ENCODE assay signal across 26 cellular contexts in the genomic region with DNA sequence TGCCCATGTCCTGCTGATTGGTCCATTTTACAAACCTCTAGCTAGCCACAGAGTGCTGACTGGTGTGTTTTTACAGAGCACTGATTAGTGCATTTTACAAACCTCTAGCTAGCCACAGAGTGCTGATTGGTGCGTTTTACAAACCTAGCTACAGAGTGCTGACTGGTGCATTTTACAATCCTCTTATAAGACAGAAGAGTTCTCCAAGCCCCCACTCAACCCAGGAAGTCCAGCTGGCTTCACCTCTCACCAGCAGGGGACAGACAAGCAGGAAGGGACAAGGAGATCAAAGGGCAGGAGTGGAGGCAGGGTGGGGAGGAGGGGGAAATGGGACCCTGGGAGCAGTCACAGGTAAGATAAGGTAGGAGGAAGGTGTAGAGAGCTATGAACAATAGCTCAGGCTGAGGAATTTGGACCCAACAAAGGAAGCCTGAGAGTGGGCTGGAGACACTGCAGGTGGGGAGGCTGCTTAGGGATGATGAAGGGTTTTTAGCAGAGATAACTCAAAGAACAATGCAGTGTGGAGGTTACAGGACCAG. TPM values are rescaled to one million over a fixed set of nuclear protein-coding genes. Genes with fewer than 3 reads are reported as not detected.
DNase-seq lines count a peak whose midpoint lies in the region; ATAC-seq and TF ChIP-seq lines count a peak whose summit lies in the region.
"Had no signal": no experiment of that assay in that cellular context is flagged by ENCODE, and none has a peak within 500 bp of the region (broad histone marks: within the 10 kb centered on the region; RNA-seq: fewer than 3 reads in every experiment).

No MANE protein-coding gene starts in this region.

- H3K36me3 ChIP-seq in H7 (replicated peaks; ENCODE audit: control insufficient read depth, insufficient read depth, low read length) (no peaks in the 10 kb centered on the region), Loucy (ENCODE audit: insufficient read depth, low read length) (no peaks in the 10 kb centered on the region), endodermal cell (ENCODE audit: control insufficient read depth, insufficient read depth, low read length) (no peaks in the 10 kb centered on the region)
- H3K36me3 ChIP-seq: ascending aorta, cardiac muscle cell, upper lobe of left lung had no signal

- no peaks in the 10 kb centered on the region for H3F3A ChIP-seq in Loucy (ENCODE audit: low read depth)

- no peaks in the 10 kb centered on the region for H3K4me1 ChIP-seq in Loucy (ENCODE audit: insufficient read depth, low read length, poor library complexity, severe bottlenecking)
- peaks cover 11% of the 10 kb centered on the region for H3K4me1 ChIP-seq in endodermal cell (ENCODE audit: control insufficient read depth, insufficient read depth, low read length)
- H3K4me1 ChIP-seq: ascending aorta, upper lobe of left lung had no signal

- H3K27me3 ChIP-seq in H7 (ENCODE audit: control insufficient read depth, insufficient read depth, low read length) = no peaks in the 10 kb centered on the region
- no peaks in the 10 kb centered on the region for H3K27me3 ChIP-seq in Loucy (ENCODE audit: insufficient read depth, low read length, poor library complexity, severe bottlenecking)
- no peaks in the 10 kb centered on the region for H3K27me3 ChIP-seq in endodermal cell (ENCODE audit: control insufficient read depth, insufficient read depth, low read length, poor library complexity, severe bottlenecking)
- H3K27me3 ChIP-seq: ascending aorta, cardiac muscle cell, upper lobe of left lung had no signal

- H3K27ac Mint-ChIP-seq in endodermal cell = peak overlapping the region; percentile 99
- H3K27ac Mint-ChIP-seq in activated T-helper 17 cell treated with anti-CD3 and anti-CD28 coated beads, Interleukin-2, amount 50 U/mL, for 72 hours = no peak overlapping the region
- no peak overlapping the region for H3K27ac Mint-ChIP-seq in activated CD8-positive, alpha-beta T cell treated with anti-CD3 and anti-CD28 coated beads, Interleukin-2, amount 10 ng/mL, durations not matched to agents 7 days and 5 days
- H3K27ac Mint-ChIP-seq: activated CD4-positive, alpha-beta T cell treated with anti-CD3 and anti-CD28 coated beads for 36 hours; activated naive CD8-positive, alpha-beta T cell treated with anti-CD3 and anti-CD28 coated beads, Interleukin-2, amount 10 ng/mL, durations not matched to agents 7 days and 5 days; mesothelial cell of epicardium; stimulated activated memory B cell treated with anti-CD40 and anti-IgM and Interleukin-4, amounts not matched to agents 10 μg/mL and 1 μg/mL and 100 μg/mL, for 72 hours had no signal

- H3K9me3 ChIP-seq in Loucy (ENCODE audit: insufficient read depth, low read depth, low read length) (no peaks in the 10 kb centered on the region), endodermal cell (ENCODE audit: control insufficient read depth, low read length) (peaks cover 10% of the 10 kb centered on the region)
- H3K9me3 ChIP-seq: ascending aorta, upper lobe of left lung had no signal

- ATAC-seq in activated T-helper 17 cell treated with anti-CD3 and anti-CD28 coated beads, Interleukin-2, amount 50 U/mL, for 72 hours (replicated peaks) = no peak
- ATAC-seq in activated CD8-positive, alpha-beta T cell treated with anti-CD3 and anti-CD28 coated beads, Interleukin-2, amount 10 ng/mL, durations not matched to agents 7 days and 5 days = no peak
- ATAC-seq: activated CD4-positive, alpha-beta T cell treated with anti-CD3 and anti-CD28 coated beads for 36 hours; left ventricle myocardium superior; stimulated activated memory B cell treated with anti-CD40 and anti-IgM and Interleukin-4, amounts not matched to agents 10 μg/mL and 1 μg/mL and 100 μg/mL, for 72 hours had no signal

- no peak overlapping the region for H3K27ac ChIP-seq in endodermal cell (ENCODE audit: low read depth, low read length)
- H3K27ac ChIP-seq: ascending aorta, cardiac muscle cell, KMS-11, upper lobe of left lung had no signal

- POLR2A ChIA-PET in activated CD8-positive, alpha-beta T cell treated with anti-CD3 and anti-CD28 coated beads, Interleukin-2, amount 10 ng/mL, durations not matched to agents 7 days and 5 days (lab: Charles Lee) = no interaction called here

- no peaks in the 10 kb centered on the region for H3K79me2 ChIP-seq in Loucy (ENCODE audit: insufficient read depth, low read length)

- H2AFZ ChIP-seq in Loucy (ENCODE audit: low read length) = peak overlapping the region; percentile 24; the same call in 1 of the 2 replicates

- peaks cover 39% of the 10 kb centered on the region for H3K4me1 Mint-ChIP-seq in endodermal cell
- H3K4me1 Mint-ChIP-seq in activated T-helper 17 cell treated with anti-CD3 and anti-CD28 coated beads, Interleukin-2, amount 50 U/mL, for 72 hours = no peaks in the 10 kb centered on the region
- H3K4me1 Mint-ChIP-seq in activated CD8-positive, alpha-beta T cell treated with anti-CD3 and anti-CD28 coated beads, Interleukin-2, amount 10 ng/mL, durations not matched to agents 7 days and 5 days (ENCODE audit: low read depth) = peaks cover 2% of the 10 kb centered on the region
- H3K4me1 Mint-ChIP-seq: activated CD4-positive, alpha-beta T cell treated with anti-CD3 and anti-CD28 coated beads for 36 hours; naive B cell; stimulated activated memory B cell treated with anti-CD40 and anti-IgM and Interleukin-4, amounts not matched to agents 10 μg/mL and 1 μg/mL and 100 μg/mL, for 72 hours had no signal

- H3K9ac ChIP-seq in Loucy (ENCODE audit: low read depth, low read length, poor library complexity, severe bottlenecking) (no peak overlapping the region), endodermal cell (ENCODE audit: extremely low read depth, low read length, poor library complexity, severe bottlenecking) (no peak overlapping the region)
- H3K9ac ChIP-seq: KMS-11 had no signal

- H3K9me3 Mint-ChIP-seq in endodermal cell = peaks cover 16% of the 10 kb centered on the region
- no peaks in the 10 kb centered on the region for H3K9me3 Mint-ChIP-seq in activated T-helper 17 cell treated with anti-CD3 and anti-CD28 coated beads, Interleukin-2, amount 50 U/mL, for 72 hours
- H3K9me3 Mint-ChIP-seq in activated CD8-positive, alpha-beta T cell treated with anti-CD3 and anti-CD28 coated beads, Interleukin-2, amount 10 ng/mL, durations not matched to agents 7 days and 5 days (ENCODE audit: insufficient read depth) = no peaks in the 10 kb centered on the region
- H3K9me3 Mint-ChIP-seq: activated naive CD8-positive, alpha-beta T cell treated with anti-CD3 and anti-CD28 coated beads, Interleukin-2, amount 10 ng/mL, durations not matched to agents 7 days and 5 days; mesothelial cell of epicardium; naive B cell; stimulated activated memory B cell treated with anti-CD40 and anti-IgM and Interleukin-4, amounts not matched to agents 10 μg/mL and 1 μg/mL and 100 μg/mL, for 72 hours had no signal

- CTCF ChIA-PET in activated CD8-positive, alpha-beta T cell treated with anti-CD3 and anti-CD28 coated beads, Interleukin-2, amount 10 ng/mL, durations not matched to agents 7 days and 5 days (lab: Charles Lee) = interaction anchor here (0.9 kb wide), 1 partner anchor 36 kb away, joined by 4 read pairs; no protein-coding TSS in a partner anchor

- 50 to 70% methylated on average over 1 of the region's 1 CpG for WGBS in endodermal cell (ENCODE audit: insufficient coverage in 1 of 2, insufficient read length in 1 of 2), 2 experiments

- peaks cover 3% of the 10 kb centered on the region for H3K36me3 Mint-ChIP-seq in endodermal cell (ENCODE audit: low read depth)
- H3K36me3 Mint-ChIP-seq in activated T-helper 17 cell treated with anti-CD3 and anti-CD28 coated beads, Interleukin-2, amount 50 U/mL, for 72 hours (ENCODE audit: low read depth) = no peaks in the 10 kb centered on the region
- H3K36me3 Mint-ChIP-seq in activated CD8-positive, alpha-beta T cell treated with anti-CD3 and anti-CD28 coated beads, Interleukin-2, amount 10 ng/mL, durations not matched to agents 7 days and 5 days (ENCODE audit: low read depth) = no peaks in the 10 kb centered on the region
- H3K36me3 Mint-ChIP-seq: mesothelial cell of epicardium; naive B cell; stimulated activated memory B cell treated with anti-CD40 and anti-IgM and Interleukin-4, amounts not matched to agents 10 μg/mL and 1 μg/mL and 100 μg/mL, for 72 hours had no signal

- H3K4me3 ChIP-seq in H7 (ENCODE audit: insufficient read depth, low read depth, low read length) = no peak overlapping the region
- H3K4me3 ChIP-seq in Loucy (ENCODE audit: low read length, poor library complexity, severe bottlenecking) = no peak overlapping the region
- no peak overlapping the region for H3K4me3 ChIP-seq in endodermal cell (ENCODE audit: low read length)
- H3K4me3 ChIP-seq: ascending aorta, cardiac muscle cell, upper lobe of left lung had no signal

- DNase-seq in H7 (peak; percentile 51), endodermal cell (peak; percentile 98), posterior vena cava (ENCODE audit: low spot score) (peak; percentile 24), iPS-NIHi7 (ENCODE audit: extremely low spot score) (no peak)
- no peak for DNase-seq in activated CD8-positive, alpha-beta T cell treated with anti-CD3 and anti-CD28 coated beads, Interleukin-2, amount 10 ng/mL, durations not matched to agents 7 days and 5 days
- DNase-seq: activated CD4-positive, alpha-beta T cell treated with anti-CD3 and anti-CD28 coated beads for 36 hours; activated effector memory CD4-positive, alpha-beta T cell treated with anti-CD3 and anti-CD28 coated beads, Interleukin-2, amount 50 U/mL, for 16 hours; activated naive CD8-positive, alpha-beta T cell treated with anti-CD3 and anti-CD28 coated beads, Interleukin-2, amount 10 ng/mL, durations not matched to agents 7 days and 5 days; Calu3; DND-41; effector CD4-positive, alpha-beta T cell; hypothalamus; islet precursor cell; left ventricle myocardium superior; naive B cell; NCI-H1930; NCI-H526; SHP77 treated with DMSO at 0.1 percent for 48 hours; upper lobe of left lung had no signal

- H3K4me3 Mint-ChIP-seq in endodermal cell = peak overlapping the region; percentile 42
- no peak overlapping the region for H3K4me3 Mint-ChIP-seq in activated T-helper 17 cell treated with anti-CD3 and anti-CD28 coated beads, Interleukin-2, amount 50 U/mL, for 72 hours
- H3K4me3 Mint-ChIP-seq in activated CD8-positive, alpha-beta T cell treated with anti-CD3 and anti-CD28 coated beads, Interleukin-2, amount 10 ng/mL, durations not matched to agents 7 days and 5 days = no peak overlapping the region
- H3K4me3 Mint-ChIP-seq: activated CD4-positive, alpha-beta T cell treated with anti-CD3 and anti-CD28 coated beads for 36 hours; activated naive CD8-positive, alpha-beta T cell treated with anti-CD3 and anti-CD28 coated beads, Interleukin-2, amount 10 ng/mL, durations not matched to agents 7 days and 5 days; mesothelial cell of epicardium; naive B cell; stimulated activated memory B cell treated with anti-CD40 and anti-IgM and Interleukin-4, amounts not matched to agents 10 μg/mL and 1 μg/mL and 100 μg/mL, for 72 hours had no signal

- no peak overlapping the region for H3K4me2 ChIP-seq in Loucy (ENCODE audit: low read depth, low read length, poor library complexity, severe bottlenecking)
- H3K4me2 ChIP-seq: KMS-11 had no signal

- TF ChIP-seq CTCF in Loucy (conservative IDR thresholded peaks at IDR 0.05; ENCODE audit: low read length) (peak; percentile 34; the same call in 1 of the 2 replicates), endodermal cell (conservative IDR thresholded peaks at IDR 0.05) (peak; percentile 73)

- H3K27me3 Mint-ChIP-seq in endodermal cell (ENCODE audit: insufficient read depth) = no peaks in the 10 kb centered on the region
- H3K27me3 Mint-ChIP-seq in activated T-helper 17 cell treated with anti-CD3 and anti-CD28 coated beads, Interleukin-2, amount 50 U/mL, for 72 hours = peaks cover 3% of the 10 kb centered on the region
- peaks cover 5% of the 10 kb centered on the region for H3K27me3 Mint-ChIP-seq in activated CD8-positive, alpha-beta T cell treated with anti-CD3 and anti-CD28 coated beads, Interleukin-2, amount 10 ng/mL, durations not matched to agents 7 days and 5 days (ENCODE audit: low read depth)
- H3K27me3 Mint-ChIP-seq: activated CD4-positive, alpha-beta T cell treated with anti-CD3 and anti-CD28 coated beads for 36 hours; activated naive CD8-positive, alpha-beta T cell treated with anti-CD3 and anti-CD28 coated beads, Interleukin-2, amount 10 ng/mL, durations not matched to agents 7 days and 5 days; stimulated activated memory B cell treated with anti-CD40 and anti-IgM and Interleukin-4, amounts not matched to agents 10 μg/mL and 1 μg/mL and 100 μg/mL, for 72 hours had no signal

- no peaks in the 10 kb centered on the region for H3K9me2 ChIP-seq in Loucy (replicated peaks; ENCODE audit: low read depth, low read length)

- H4K20me1 ChIP-seq in Loucy (ENCODE audit: insufficient read depth, low read length, poor library complexity, severe bottlenecking) = no peaks in the 10 kb centered on the region

- intact Hi-C loops in posterior vena cava (cut with DNase I) = no loop called here

RNA-seq across cellular contexts. Expression of a gene that starts 37.1 kb away (rescaled TPM):
- total RNA-seq in H7 (2014; rRNA removed; shearing (Covaris generic)) = not detected in 2 replicates
- total RNA-seq in endodermal cell (1 to 10 TPM in 1 of 2 donors, under 1 TPM in 1; 0.68 to 1.1 TPM), posterior vena cava (not detected)
- 0.28 TPM for polyA plus RNA-seq in endodermal cell (2013, experiment 1 of 2)
- polyA plus RNA-seq in endodermal cell (2013, experiment 2 of 2) = 0.70 TPM
- 1 to 10 TPM in 1 of 2 donors, under 1 TPM in 1; 0.66 to 1.3 TPM for total RNA-seq in activated T-helper 17 cell treated with anti-CD3 and anti-CD28 coated beads, Interleukin-2, amount 50 U/mL, for 72 hours
- under 1 TPM; 0.61 to 0.73 TPM for total RNA-seq in activated CD8-positive, alpha-beta T cell treated with anti-CD3 and anti-CD28 coated beads, Interleukin-2, amount 10 ng/mL, durations not matched to agents 7 days and 5 days
- total RNA-seq: ascending aorta, cardiac muscle cell, left ventricle myocardium superior had no signal
- polyA plus RNA-seq: cardiac muscle cell had no signal

RNA-seq across cellular contexts. Expression of a gene that starts 45.5 kb away (rescaled TPM):
- total RNA-seq in H7 (2014; rRNA removed; shearing (Covaris generic)) = 242 and 268 TPM in 2 replicates
- total RNA-seq in endodermal cell = 100 to 1,000 TPM; 104 to 119 TPM
- polyA plus RNA-seq in endodermal cell (2013, experiment 1 of 2) = 30.9 TPM
- 30.1 TPM for polyA plus RNA-seq in endodermal cell (2013, experiment 2 of 2)
- 10 to 100 TPM; 56.6 to 72.1 TPM for total RNA-seq in posterior vena cava
- 10 to 100 TPM; 27.8 to 46.2 TPM for total RNA-seq in activated T-helper 17 cell treated with anti-CD3 and anti-CD28 coated beads, Interleukin-2, amount 50 U/mL, for 72 hours
- total RNA-seq in activated CD8-positive, alpha-beta T cell treated with anti-CD3 and anti-CD28 coated beads, Interleukin-2, amount 10 ng/mL, durations not matched to agents 7 days and 5 days = 100 to 1,000 TPM; 282 to 288 TPM

Comparison
In these comparisons a context has a peak if more than half of its experiments do, and no peak if none do; other contexts are left out.
1. DNase-seq: peak in H7 (single experiment), endodermal cell (single experiment) and posterior vena cava (single experiment); none in activated CD8-positive, alpha-beta T cell treated with anti-CD3 and anti-CD28 coated beads, Interleukin-2, amount 10 ng/mL, durations not matched to agents 7 days and 5 days (single experiment) and iPS-NIHi7 (single experiment).